In genomic region chr7:8881916-8882315, GRCh38 we compare ENCODE assay signal across 31 cellular contexts.
"Had no signal": no experiment of that assay in that cellular context is flagged by ENCODE, and none has a peak within 500 bp of the region (broad histone marks: within the 10 kb centered on the region; RNA-seq: fewer than 3 reads in every experiment).

No MANE protein-coding gene starts in this region.

- H3K4me3 Mint-ChIP-seq: activated naive CD8-positive, alpha-beta T cell treated with anti-CD3 and anti-CD28 coated beads for 36 hours; immature natural killer cell; mesothelial cell of epicardium; naive B cell; nephron progenitor cell; stimulated activated memory B cell treated with anti-CD40 and anti-IgM and Interleukin-4, amounts not matched to agents 10 μg/mL and 1 μg/mL and 100 μg/mL, for 72 hours; stimulated activated naive CD8-positive, alpha-beta T cell treated with anti-CD3 and anti-CD28 coated beads, Interleukin-15, amount 100 ng/mL, for 72 hours had no signal

- H3K27ac Mint-ChIP-seq: activated naive CD8-positive, alpha-beta T cell treated with anti-CD3 and anti-CD28 coated beads for 36 hours; immature natural killer cell; mesothelial cell of epicardium; naive B cell; nephron progenitor cell; stimulated activated memory B cell treated with anti-CD40 and anti-IgM and Interleukin-4, amounts not matched to agents 10 μg/mL and 1 μg/mL and 100 μg/mL, for 72 hours; stimulated activated naive CD8-positive, alpha-beta T cell treated with anti-CD3 and anti-CD28 coated beads, Interleukin-15, amount 100 ng/mL, for 72 hours had no signal

- ATAC-seq: body of pancreas; gastrocnemius medialis; left colon; psoas muscle; stimulated activated memory B cell treated with anti-CD40 and anti-IgM and Interleukin-4, amounts not matched to agents 10 μg/mL and 1 μg/mL and 100 μg/mL, for 72 hours; stimulated activated naive CD8-positive, alpha-beta T cell treated with anti-CD3 and anti-CD28 coated beads, Interleukin-15, amount 100 ng/mL, for 72 hours had no signal

- DNase-seq: activated CD4-positive, alpha-beta T cell treated with anti-CD3 and anti-CD28 coated beads for 4 hours; activated CD4-positive, alpha-beta T cell treated with anti-CD3 and anti-CD28 coated beads, Interleukin-2, amount 50 U/mL, for 4 hours; activated CD8-positive, alpha-beta memory T cell treated with anti-CD3 and anti-CD28 coated beads for 24 hours; activated effector memory CD4-positive, alpha-beta T cell treated with Interleukin-2 at 50 U/mL for 16 hours; activated naive CD4-positive, alpha-beta T cell treated with Interleukin-2 at 50 U/mL for 16 hours; activated naive CD8-positive, alpha-beta T cell treated with anti-CD3 and anti-CD28 coated beads for 36 hours; adrenal gland; aorta; body of pancreas; colonic mucosa; effector CD8-positive, alpha-beta T cell; gastrocnemius medialis; hippocampal formation; immature natural killer cell; kidney; left colon; mammary epithelial cell; naive B cell; nephron progenitor cell; occipital lobe; psoas muscle; sigmoid colon; small intestine; stimulated activated CD4-positive, alpha-beta T cell treated with anti-CD3 and anti-CD28 coated beads, Interleukin-1b, Interleukin-23, amount 100 ng/mL, for 48 hours; stimulated activated CD4-positive, alpha-beta T cell treated with anti-CD3 and anti-CD28 coated beads, Interleukin-4, amount 100 ng/mL, for 4 hours; stimulated activated CD8-positive, alpha-beta memory T cell treated with anti-CD3 and anti-CD28 coated beads, Interleukin-4, amount 100 ng/mL, for 48 hours; stimulated activated naive CD8-positive, alpha-beta T cell treated with anti-CD3 and anti-CD28 coated beads, Interleukin-15, amount 100 ng/mL, for 72 hours; substantia nigra had no signal

- H3K9me3 ChIP-seq: adrenal gland, body of pancreas, colonic mucosa, gastrocnemius medialis, psoas muscle, sigmoid colon had no signal

- H3K4me1 Mint-ChIP-seq: activated naive CD8-positive, alpha-beta T cell treated with anti-CD3 and anti-CD28 coated beads for 36 hours; immature natural killer cell; naive B cell; nephron progenitor cell; stimulated activated memory B cell treated with anti-CD40 and anti-IgM and Interleukin-4, amounts not matched to agents 10 μg/mL and 1 μg/mL and 100 μg/mL, for 72 hours; stimulated activated naive CD8-positive, alpha-beta T cell treated with anti-CD3 and anti-CD28 coated beads, Interleukin-15, amount 100 ng/mL, for 72 hours had no signal

- H3K4me1 ChIP-seq: adrenal gland, body of pancreas, colonic mucosa, gastrocnemius medialis, parathyroid adenoma, psoas muscle, sigmoid colon had no signal

- H3K9ac ChIP-seq: parathyroid adenoma had no signal

- H3K4me3 ChIP-seq: adrenal gland, body of pancreas, colonic mucosa, gastrocnemius medialis, psoas muscle, sigmoid colon had no signal

- H3K27me3 Mint-ChIP-seq: activated naive CD8-positive, alpha-beta T cell treated with anti-CD3 and anti-CD28 coated beads for 36 hours; naive B cell; stimulated activated memory B cell treated with anti-CD40 and anti-IgM and Interleukin-4, amounts not matched to agents 10 μg/mL and 1 μg/mL and 100 μg/mL, for 72 hours; stimulated activated naive CD8-positive, alpha-beta T cell treated with anti-CD3 and anti-CD28 coated beads, Interleukin-15, amount 100 ng/mL, for 72 hours had no signal

- H3K36me3 Mint-ChIP-seq: activated naive CD8-positive, alpha-beta T cell treated with anti-CD3 and anti-CD28 coated beads for 36 hours; immature natural killer cell; mesothelial cell of epicardium; naive B cell; stimulated activated memory B cell treated with anti-CD40 and anti-IgM and Interleukin-4, amounts not matched to agents 10 μg/mL and 1 μg/mL and 100 μg/mL, for 72 hours had no signal

- H2AFZ ChIP-seq: parathyroid adenoma had no signal

- H3K27me3 ChIP-seq: adrenal gland, body of pancreas, colonic mucosa, gastrocnemius medialis, sigmoid colon had no signal

- H3K79me2 ChIP-seq: parathyroid adenoma had no signal

- H3K27ac ChIP-seq: adrenal gland, body of pancreas, colonic mucosa, gastrocnemius medialis, parathyroid adenoma, psoas muscle, sigmoid colon had no signal

- H3K36me3 ChIP-seq: adrenal gland, colonic mucosa, gastrocnemius medialis, sigmoid colon had no signal
